ENCODE assay signal across 25 cellular contexts in genomic region chr2:74739733-74740241, GRCh38.
DNase-seq lines count a peak whose midpoint lies in the region; ATAC-seq, FAIRE-seq and TF ChIP-seq lines count a peak whose summit lies in the region.
"Had no signal": no experiment of that assay in that cellular context is flagged by ENCODE, and none has a peak within 500 bp of the region (broad histone marks: within the 10 kb centered on the region; RNA-seq: fewer than 3 reads in every experiment).

No MANE protein-coding gene starts in this region.

- no peak overlapping the region for H3K9ac ChIP-seq in GM23248
- H3K9ac ChIP-seq in PC-3 (ENCODE audit: low read length) = no peak overlapping the region

- H3K9me3 ChIP-seq in GM23248 (ENCODE audit: low read depth) = no peaks in the 10 kb centered on the region
- H3K9me3 ChIP-seq in PC-3 (ENCODE audit: low read length) = peaks cover 5% of the 10 kb centered on the region; the same call in 1 of the 2 replicates
- H3K9me3 ChIP-seq in osteoblast (ENCODE audit: low read depth, low read length) = no peaks in the 10 kb centered on the region
- H3K9me3 ChIP-seq: mucosa of descending colon, pancreas had no signal

- H3F3A ChIP-seq in GM23248 (ENCODE audit: insufficient read depth) = peaks cover 25% of the 10 kb centered on the region
- H3F3A ChIP-seq in PC-3 (ENCODE audit: low read length, unreplicated experiment) = peaks cover 17% of the 10 kb centered on the region

- H3K27ac ChIP-seq in GM23248 (peak overlapping the region; percentile 93; the same call in 1 of the 2 replicates), PC-3 (ENCODE audit: low read length) (peak overlapping the region; percentile 89), epithelial cell of prostate (peak overlapping the region; percentile 98), osteoblast (ENCODE audit: low read depth, low read length) (peak overlapping the region; percentile 70)
- H3K27ac ChIP-seq: HL-60, lower lobe of right lung, pancreas had no signal

- ATAC-seq in PC-3 (no peak), HG02571 (IDR thresholded peaks at IDR 0.05; ENCODE audit: unreplicated experiment) (no peak)
- ATAC-seq: T-helper 17 cell had no signal

- no peak overlapping the region for H3K4me3 ChIP-seq in GM23248
- H3K4me3 ChIP-seq in PC-3 (ENCODE audit: low read length) = no peak overlapping the region
- H3K4me3 ChIP-seq in osteoblast (ENCODE audit: insufficient read depth, low read length) = no peak overlapping the region
- H3K4me3 ChIP-seq: lower lobe of right lung, mucosa of descending colon, pancreas had no signal

- H2AFZ ChIP-seq in GM23248 (no peak overlapping the region), PC-3 (ENCODE audit: low read length) (no peak overlapping the region), osteoblast (ENCODE audit: low read length) (no peak overlapping the region)

- H4K20me1 ChIP-seq in GM23248 (ENCODE audit: insufficient read depth) = no peaks in the 10 kb centered on the region
- H4K20me1 ChIP-seq in PC-3 (ENCODE audit: low read length) = no peaks in the 10 kb centered on the region
- no peaks in the 10 kb centered on the region for H4K20me1 ChIP-seq in osteoblast (ENCODE audit: insufficient read depth, low read length)

- POLR2A ChIA-PET in PC-3 (lab: Charles Lee; ENCODE audit: unreplicated experiment) = no interaction called here

- CTCF ChIA-PET in PC-3 (lab: Charles Lee) = no interaction called here

- in situ Hi-C loops in GM23248 (cut with MboI) = no loop called here

- H3K79me2 ChIP-seq in GM23248 (ENCODE audit: insufficient read depth) (no peaks in the 10 kb centered on the region), PC-3 (ENCODE audit: low read length) (no peaks in the 10 kb centered on the region), osteoblast (ENCODE audit: insufficient read depth, low read length) (no peaks in the 10 kb centered on the region)

- H3K27me3 ChIP-seq in GM23248 (replicated peaks; ENCODE audit: insufficient read depth) (no peaks in the 10 kb centered on the region), PC-3 (ENCODE audit: low read length) (no peaks in the 10 kb centered on the region), osteoblast (ENCODE audit: insufficient read depth, low read length) (no peaks in the 10 kb centered on the region)
- H3K27me3 ChIP-seq: pancreas had no signal

- TF ChIP-seq CTCF in PC-3 (conservative IDR thresholded peaks at IDR 0.05; ENCODE audit: low read depth, low read length) (no peak), osteoblast (IDR thresholded peaks at IDR 0.05; ENCODE audit: extremely low read depth, low read depth, low read length) (no peak)

- whole genome bisulfite sequencing in GM23248 (ENCODE audit: low coverage in 1 of 2, low lambda C conversion rate in 2 of 2, missing lambda C conversion rate in 2 of 2), 2 experiments = 77 to 86% methylated on average over 4 of the region's 4 CpGs

- BruUV-seq in PC-3 (replicated peaks; lab: Mats Ljungman, UMichigan) = no TSS peak

- H3K36me3 ChIP-seq in GM23248 (ENCODE audit: low read depth) (no peaks in the 10 kb centered on the region), PC-3 (ENCODE audit: low read depth, low read length) (peaks cover 5% of the 10 kb centered on the region; the same call in 1 of the 2 replicates), osteoblast (ENCODE audit: insufficient read depth, low read length) (no peaks in the 10 kb centered on the region)
- H3K36me3 ChIP-seq: lower lobe of right lung, pancreas had no signal

- intact Hi-C loops in PC-3 (cut with micrococcal nuclease) = loop anchor here (2.0 kb wide), 2 partner anchors 21 to 95 kb away; partner anchors contain the start of gene HK2

- H3K9me2 ChIP-seq in GM23248 (ENCODE audit: insufficient read depth) (no peaks in the 10 kb centered on the region), PC-3 (replicated peaks; ENCODE audit: low read length) (no peaks in the 10 kb centered on the region)

- FAIRE-seq in urothelium cell line (lab: Jason Lieb, UNC) = no peak
- FAIRE-seq: endometrium, pancreas, small intestine had no signal

- DNase-seq in GM23248 (peak; percentile 8), PC-3 (no peak), epithelial cell of prostate (ENCODE audit: low read depth, low spot score) (no peak), osteoblast (ENCODE audit: insufficient read length, low spot score, missing footprints) (no peak), RKO (ENCODE audit: low spot score) (no peak), urothelium cell line (ENCODE audit: low spot score) (no peak)
- DNase-seq: activated CD4-positive, alpha-beta T cell treated with anti-CD3 and anti-CD28 coated beads for 4 hours; activated effector memory CD4-positive, alpha-beta T cell treated with anti-CD3 and anti-CD28 coated beads, Interleukin-2, amount 50 U/mL, for 16 hours; activated T-cell treated with anti-CD3 and anti-CD28 coated beads, Interleukin-2, amount 50 U/mL, for 1 hour; dermis blood vessel endothelial cell; DND-41; lower lobe of right lung; mucosa of descending colon; NCI-H1048; NCI-H1694 treated with DMSO at 0.1 percent for 48 hours; NCI-H2171 treated with DMSO at 0.1 percent for 48 hours; NCI-H524; pancreas; retina; small intestine; stimulated activated CD4-positive, alpha-beta T cell treated with anti-CD3 and anti-CD28 coated beads, Interleukin-2, amount 100 ng/mL, for 24 hours; T-helper 17 cell had no signal

- H3K4me2 ChIP-seq in GM23248 (ENCODE audit: unreplicated experiment) (no peak overlapping the region), PC-3 (ENCODE audit: low read length) (peak overlapping the region; percentile 73), osteoblast (ENCODE audit: insufficient read depth, low read length) (no peak overlapping the region)

- H3K4me1 ChIP-seq in GM23248 (ENCODE audit: insufficient read depth) = peaks cover 42% of the 10 kb centered on the region
- H3K4me1 ChIP-seq in PC-3 (ENCODE audit: insufficient read depth, low read length) = peaks cover 51% of the 10 kb centered on the region
- peaks cover 36% of the 10 kb centered on the region for H3K4me1 ChIP-seq in osteoblast (ENCODE audit: insufficient read depth, low read length)
- H3K4me1 ChIP-seq: pancreas had no signal
